ENCODE assay signal across 8 cellular contexts in genomic region chr3:72082121-72082715, GRCh38.
DNase-seq lines count a peak whose midpoint lies in the region; ATAC-seq, FAIRE-seq and TF ChIP-seq lines count a peak whose summit lies in the region.

No MANE protein-coding gene starts in this region.

- no peak overlapping the region for H3K9ac ChIP-seq in kidney (ENCODE audit: low read length in 2 of 2)

- intact Hi-C loops in kidney (cut with DNase I) = no loop called here

- peak; percentile 54 for ATAC-seq in GM19025 (IDR thresholded peaks at IDR 0.05; ENCODE audit: low read depth, unreplicated experiment)
- peak; percentile 56 for ATAC-seq in HG03095 (IDR thresholded peaks at IDR 0.05; ENCODE audit: unreplicated experiment)

- peak overlapping the region; percentile 1 for H3K4me3 Mint-ChIP-seq in nephron progenitor cell

- H3K9me3 Mint-ChIP-seq in nephron progenitor cell = peaks cover 6% of the 10 kb centered on the region

- TF ChIP-seq CTCF in nephron progenitor cell (IDR thresholded peaks at IDR 0.05) (no peak), kidney (IDR thresholded peaks at IDR 0.05; ENCODE audit: borderline replicate concordance, extremely low read depth, insufficient read depth) (no peak)

- no peak for FAIRE-seq in kidney (lab: Jason Lieb, UNC)

- H3K36me3 ChIP-seq in MG63 (no peaks in the 10 kb centered on the region), kidney (ENCODE audit: control insufficient read depth in 1 of 2, insufficient read depth in 2 of 2, low read length in 2 of 2) (no peaks in the 10 kb centered on the region)

- peaks cover 5% of the 10 kb centered on the region for H3K36me3 Mint-ChIP-seq in nephron progenitor cell (ENCODE audit: low read depth)

- H3K4me1 Mint-ChIP-seq in nephron progenitor cell = peaks cover 80% of the 10 kb centered on the region

- no peaks in the 10 kb centered on the region for H3K9me3 ChIP-seq in MG63
- no peaks in the 10 kb centered on the region for H3K9me3 ChIP-seq in kidney (ENCODE audit: control insufficient read depth in 1 of 2, low read length in 2 of 2)

- DNase-seq in UCSD-AML1 (lab: John Stamatoyannopoulos, UW; ENCODE audit: unreplicated experiment) (peak; percentile 35), nephron progenitor cell (no peak), MG63 (no peak), kidney (no peak)
- DNase-seq in stimulated activated CD4-positive, alpha-beta T cell treated with anti-CD3 and anti-CD28 coated beads, Interleukin-4, amount 100 ng/mL, for 4 hours = no peak
- no peak for DNase-seq in activated effector memory CD4-positive, alpha-beta T cell treated with anti-CD3 and anti-CD28 coated beads, Interleukin-2, amount 50 U/mL, for 16 hours

- no peak overlapping the region for H3K27ac ChIP-seq in kidney (ENCODE audit: low read depth in 2 of 2, low read length in 2 of 2)

- H3K27ac Mint-ChIP-seq in nephron progenitor cell = peak overlapping the region; percentile 50

- no peak overlapping the region for H3K4me3 ChIP-seq in MG63
- H3K4me3 ChIP-seq in kidney (ENCODE audit: low read length in 2 of 2) = no peak overlapping the region

- no peaks in the 10 kb centered on the region for H3K4me1 ChIP-seq in kidney (ENCODE audit: control insufficient read depth in 1 of 2, insufficient read depth in 1 of 2, low read depth in 1 of 2, low read length in 2 of 2)

- no peaks in the 10 kb centered on the region for H3K27me3 ChIP-seq in MG63

- H3K27me3 Mint-ChIP-seq in nephron progenitor cell (ENCODE audit: low read depth, poor library complexity) = peaks cover 2% of the 10 kb centered on the region
